26 cellular contexts compared by ENCODE assay signal in genomic region chrX:34406580-34406979, GRCh38.
"Had no signal": no experiment of that assay in that cellular context is flagged by ENCODE, and none has a peak within 500 bp of the region (broad histone marks: within the 10 kb centered on the region; RNA-seq: fewer than 3 reads in every experiment).

No MANE protein-coding gene starts in this region.

- FAIRE-seq: endometrium had no signal

- H3K4me1 ChIP-seq: colonic mucosa, esophagus muscularis mucosa, esophagus squamous epithelium, foreskin keratinocyte, gastrocnemius medialis, gastroesophageal sphincter, heart left ventricle, heart right ventricle had no signal

- H3K36me3 ChIP-seq: colonic mucosa, esophagus muscularis mucosa, esophagus squamous epithelium, gastrocnemius medialis, gastroesophageal sphincter, heart left ventricle, heart right ventricle had no signal

- DNase-seq: colonic mucosa; cortex of kidney; dermis blood vessel endothelial cell; dorsolateral prefrontal cortex; effector CD4-positive, alpha-beta T cell; effector CD8-positive, alpha-beta T cell; effector memory CD4-positive, alpha-beta T cell; effector memory CD8-positive, alpha-beta T cell; endodermal cell; erythroblast; esophagus squamous epithelium; foreskin fibroblast; foreskin keratinocyte; foreskin melanocyte; gastrocnemius medialis; glutamatergic neuron; head of caudate nucleus; heart left ventricle; heart right ventricle had no signal

- H3K4me3 ChIP-seq: colonic mucosa, coronary artery, dorsolateral prefrontal cortex, esophagus muscularis mucosa, esophagus squamous epithelium, gastrocnemius medialis, gastroesophageal sphincter, heart left ventricle, heart right ventricle, hepatocyte had no signal

- H3K9me3 ChIP-seq: colonic mucosa, esophagus muscularis mucosa, esophagus squamous epithelium, gastrocnemius medialis, gastroesophageal sphincter had no signal

- H3K27ac ChIP-seq: colonic mucosa, coronary artery, dorsolateral prefrontal cortex, epithelial cell of prostate, esophagus muscularis mucosa, esophagus squamous epithelium, foreskin keratinocyte, gastrocnemius medialis, gastroesophageal sphincter, heart left ventricle, heart right ventricle, hepatocyte had no signal

- ATAC-seq: effector memory CD8-positive, alpha-beta T cell; esophagus mucosa; foreskin keratinocyte; gastrocnemius medialis; gastroesophageal sphincter; heart left ventricle; heart right ventricle had no signal

- H3K4me2 ChIP-seq: hepatocyte had no signal
